ENCODE assay signal across 9 cellular contexts in the genomic region with DNA sequence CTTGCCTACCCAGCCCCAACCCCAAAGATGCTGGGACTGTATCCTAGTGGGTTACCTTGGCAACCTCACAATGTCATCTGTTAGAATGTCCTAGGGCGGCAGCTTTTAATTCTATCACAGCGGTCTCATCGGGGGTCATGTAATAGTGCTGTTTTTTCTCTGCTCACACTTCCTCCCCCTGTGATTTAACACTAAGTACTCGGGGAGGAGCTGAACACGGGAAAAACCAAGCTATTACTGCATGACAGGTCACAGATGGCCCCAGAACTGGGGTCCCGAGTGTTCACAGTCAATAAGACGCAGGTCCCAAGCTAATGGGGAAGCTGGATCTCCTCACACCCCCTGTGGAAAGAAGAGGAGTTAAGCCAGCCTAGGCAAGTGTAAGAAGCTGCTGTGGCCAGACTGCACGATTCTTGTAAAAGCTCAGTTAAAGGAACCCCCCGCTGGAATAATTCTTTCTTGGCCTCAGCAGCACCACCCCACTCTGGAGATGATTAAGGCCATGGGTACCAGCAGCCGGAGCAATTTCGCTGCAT. TPM values are rescaled to one million over a fixed set of nuclear protein-coding genes. Genes with fewer than 3 reads are reported as not detected.
DNase-seq lines count a peak whose midpoint lies in the region; ATAC-seq and TF ChIP-seq lines count a peak whose summit lies in the region.
"Had no signal": no experiment of that assay in that cellular context is flagged by ENCODE, and none has a peak within 500 bp of the region (broad histone marks: within the 10 kb centered on the region; RNA-seq: fewer than 3 reads in every experiment).

No MANE protein-coding gene starts in this region.

- DNase-seq in T-helper 1 cell (no peak), GM19238 (ENCODE audit: insufficient read length, low spot score) (peak; percentile 23), neural progenitor cell (ENCODE audit: low spot score) (no peak), GM23248 (no peak), cortex of kidney (lab: John Stamatoyannopoulos, UW) (no peak)
- no peak for DNase-seq in activated T-helper 1 cell treated with anti-CD3 and anti-CD28 coated beads, Interleukin-12 subunit alpha, Interleukin-12 subunit beta, Interleukin-2, Interleukin-4 antibody, amounts not matched to agents 30 ng/mL and 10 ng/mL and 1 ng/mL, durations not matched to agents 14 hours and 24 hours and 36 hours (ENCODE audit: low spot score)
- DNase-seq: activated CD4-positive, alpha-beta T cell treated with anti-CD3 and anti-CD28 coated beads for 1 hour had no signal

- no peaks in the 10 kb centered on the region for H3K9me2 ChIP-seq in GM23248 (ENCODE audit: insufficient read depth)

- peaks cover 10% of the 10 kb centered on the region for H3K9me3 Mint-ChIP-seq in T-helper 1 cell treated with Interleukin-12 subunit alpha and Interleukin-12 subunit beta and Interleukin-4 antibody, amounts not matched to agents 30 μg/mL and 1 μg/mL, for 36 hours
- H3K9me3 Mint-ChIP-seq in activated T-helper 1 cell treated with anti-CD3 and anti-CD28 coated beads, Interleukin-12 subunit alpha, Interleukin-12 subunit beta, Interleukin-2, Interleukin-4 antibody, amounts not matched to agents 30 ng/mL and 10 ng/mL and 1 ng/mL, durations not matched to agents 14 hours and 24 hours and 36 hours, result peaks cover 13% of the 10 kb centered on the region
- no peaks in the 10 kb centered on the region for H3K9me3 Mint-ChIP-seq in neural progenitor cell

- H3K27me3 Mint-ChIP-seq in T-helper 1 cell treated with Interleukin-12 subunit alpha and Interleukin-12 subunit beta and Interleukin-4 antibody, amounts not matched to agents 30 μg/mL and 1 μg/mL, for 36 hours (ENCODE audit: low read depth), result no peaks in the 10 kb centered on the region
- H3K27me3 Mint-ChIP-seq in activated T-helper 1 cell treated with anti-CD3 and anti-CD28 coated beads, Interleukin-12 subunit alpha, Interleukin-12 subunit beta, Interleukin-2, Interleukin-4 antibody, amounts not matched to agents 30 ng/mL and 10 ng/mL and 1 ng/mL, durations not matched to agents 14 hours and 24 hours and 36 hours (ENCODE audit: insufficient read depth), result no peaks in the 10 kb centered on the region
- peaks cover 30% of the 10 kb centered on the region for H3K27me3 Mint-ChIP-seq in neural progenitor cell (ENCODE audit: insufficient read depth, low read depth)

- no peak overlapping the region for H3K9ac ChIP-seq in neural progenitor cell
- H3K9ac ChIP-seq in GM23248, result no peak overlapping the region

- H3K4me1 ChIP-seq in neural progenitor cell, result peaks cover 16% of the 10 kb centered on the region
- H3K4me1 ChIP-seq in GM23248 (ENCODE audit: insufficient read depth), result peaks cover 13% of the 10 kb centered on the region

- H4K20me1 ChIP-seq in neural progenitor cell (ENCODE audit: low read depth), result no peaks in the 10 kb centered on the region
- H4K20me1 ChIP-seq in GM23248 (ENCODE audit: insufficient read depth), result no peaks in the 10 kb centered on the region; the same call in 1 of the 2 replicates

- H3K36me3 ChIP-seq in neural progenitor cell, result no peaks in the 10 kb centered on the region
- no peaks in the 10 kb centered on the region for H3K36me3 ChIP-seq in GM23248 (ENCODE audit: low read depth)

- peaks cover 10% of the 10 kb centered on the region for H3K36me3 Mint-ChIP-seq in T-helper 1 cell treated with Interleukin-12 subunit alpha and Interleukin-12 subunit beta and Interleukin-4 antibody, amounts not matched to agents 30 μg/mL and 1 μg/mL, for 36 hours (ENCODE audit: low read depth)
- peaks cover 4% of the 10 kb centered on the region for H3K36me3 Mint-ChIP-seq in activated T-helper 1 cell treated with anti-CD3 and anti-CD28 coated beads, Interleukin-12 subunit alpha, Interleukin-12 subunit beta, Interleukin-2, Interleukin-4 antibody, amounts not matched to agents 30 ng/mL and 10 ng/mL and 1 ng/mL, durations not matched to agents 14 hours and 24 hours and 36 hours (ENCODE audit: low read depth)
- no peaks in the 10 kb centered on the region for H3K36me3 Mint-ChIP-seq in neural progenitor cell

- no peaks in the 10 kb centered on the region for H3K79me2 ChIP-seq in neural progenitor cell (ENCODE audit: low read depth)
- peaks cover 12% of the 10 kb centered on the region for H3K79me2 ChIP-seq in GM23248 (ENCODE audit: insufficient read depth)

- H3K27ac ChIP-seq in neural progenitor cell, result no peak overlapping the region
- no peak overlapping the region for H3K27ac ChIP-seq in GM23248

- intact Hi-C loops in activated T-helper 1 cell treated with anti-CD3 and anti-CD28 coated beads, Interleukin-12 subunit alpha, Interleukin-12 subunit beta, Interleukin-2, Interleukin-4 antibody, amounts not matched to agents 30 ng/mL and 10 ng/mL and 1 ng/mL, durations not matched to agents 14 hours and 24 hours and 36 hours (cut with micrococcal nuclease), result loop anchor here (10.0 kb wide), 4 partner anchors 911 to 1909 kb away; a partner anchor contains a TSS

- peak overlapping the region; percentile 69 for H3K4me3 Mint-ChIP-seq in T-helper 1 cell treated with Interleukin-12 subunit alpha and Interleukin-12 subunit beta and Interleukin-4 antibody, amounts not matched to agents 30 μg/mL and 1 μg/mL, for 36 hours
- H3K4me3 Mint-ChIP-seq in activated T-helper 1 cell treated with anti-CD3 and anti-CD28 coated beads, Interleukin-12 subunit alpha, Interleukin-12 subunit beta, Interleukin-2, Interleukin-4 antibody, amounts not matched to agents 30 ng/mL and 10 ng/mL and 1 ng/mL, durations not matched to agents 14 hours and 24 hours and 36 hours, result peak overlapping the region; percentile 97
- peak overlapping the region; percentile 47 for H3K4me3 Mint-ChIP-seq in neural progenitor cell

- TF ChIP-seq CTCF in neural progenitor cell (IDR thresholded peaks at IDR 0.05), result no peak

- ATAC-seq in HG03571 (IDR thresholded peaks at IDR 0.05; ENCODE audit: unreplicated experiment), result no peak

- H3K27me3 ChIP-seq in neural progenitor cell, result peaks cover 47% of the 10 kb centered on the region
- H3K27me3 ChIP-seq in GM23248 (replicated peaks; ENCODE audit: insufficient read depth), result peaks cover 8% of the 10 kb centered on the region; the same call in 1 of the 2 replicates

- WGBS in GM23248 (ENCODE audit: low coverage in 1 of 2, low lambda C conversion rate in 2 of 2, missing lambda C conversion rate in 2 of 2), 2 experiments, result 79 to 85% methylated on average over 11 of the region's 11 CpGs

- no peak overlapping the region for H3K4me2 ChIP-seq in neural progenitor cell
- no peak overlapping the region for H3K4me2 ChIP-seq in GM23248 (ENCODE audit: unreplicated experiment)

- no peak overlapping the region for H3K4me3 ChIP-seq in neural progenitor cell
- no peak overlapping the region for H3K4me3 ChIP-seq in GM23248

- in situ Hi-C loops in GM23248 (cut with MboI), result loop anchor here (10.0 kb wide), 1 partner anchor 211 kb away; no protein-coding TSS in a partner anchor

- H3K9me3 ChIP-seq in neural progenitor cell (ENCODE audit: low read depth) (no peaks in the 10 kb centered on the region), GM23248 (ENCODE audit: low read depth) (no peaks in the 10 kb centered on the region)

- peaks cover 64% of the 10 kb centered on the region for H3K4me1 Mint-ChIP-seq in T-helper 1 cell treated with Interleukin-12 subunit alpha and Interleukin-12 subunit beta and Interleukin-4 antibody, amounts not matched to agents 30 μg/mL and 1 μg/mL, for 36 hours (ENCODE audit: low read depth)
- H3K4me1 Mint-ChIP-seq in activated T-helper 1 cell treated with anti-CD3 and anti-CD28 coated beads, Interleukin-12 subunit alpha, Interleukin-12 subunit beta, Interleukin-2, Interleukin-4 antibody, amounts not matched to agents 30 ng/mL and 10 ng/mL and 1 ng/mL, durations not matched to agents 14 hours and 24 hours and 36 hours (ENCODE audit: low read depth), result peaks cover 75% of the 10 kb centered on the region
- peaks cover 47% of the 10 kb centered on the region for H3K4me1 Mint-ChIP-seq in neural progenitor cell

- peaks cover 9% of the 10 kb centered on the region for H3F3A ChIP-seq in neural progenitor cell (ENCODE audit: low read depth)
- H3F3A ChIP-seq in GM23248 (ENCODE audit: insufficient read depth), result peaks cover 15% of the 10 kb centered on the region

- H3K27ac Mint-ChIP-seq in T-helper 1 cell treated with Interleukin-12 subunit alpha and Interleukin-12 subunit beta and Interleukin-4 antibody, amounts not matched to agents 30 μg/mL and 1 μg/mL, for 36 hours, result peak overlapping the region; percentile 18
- H3K27ac Mint-ChIP-seq in activated T-helper 1 cell treated with anti-CD3 and anti-CD28 coated beads, Interleukin-12 subunit alpha, Interleukin-12 subunit beta, Interleukin-2, Interleukin-4 antibody, amounts not matched to agents 30 ng/mL and 10 ng/mL and 1 ng/mL, durations not matched to agents 14 hours and 24 hours and 36 hours, result peak overlapping the region; percentile 27
- H3K27ac Mint-ChIP-seq in neural progenitor cell, result peak overlapping the region; percentile 69

- H2AFZ ChIP-seq in neural progenitor cell (replicated peaks) (no peak overlapping the region), GM23248 (no peak overlapping the region)

RNA-seq across cellular contexts. Expression of a gene that starts 2.5 kb away (rescaled TPM):
- total RNA-seq in activated T-helper 1 cell treated with anti-CD3 and anti-CD28 coated beads, Interleukin-12 subunit alpha, Interleukin-12 subunit beta, Interleukin-2, Interleukin-4 antibody, amounts not matched to agents 30 ng/mL and 10 ng/mL and 1 ng/mL, durations not matched to agents 14 hours and 24 hours and 36 hours, result 97.6 and 97.8 TPM in 2 replicates
- 0.37 and 0.92 TPM in 2 replicates for total RNA-seq in neural progenitor cell (ENCODE audit: low replicate concordance)
- total RNA-seq in GM23248 (2014; rRNA removed; shearing (Covaris generic)), result 62.3 and 77.7 TPM in 2 replicates
- 42.9 and 43.1 TPM in 2 replicates for polyA plus RNA-seq in GM23248 (2016; fragmentation: Nextera tagmentation; extraction: Ambion mirVana)

Comparison
In these comparisons a context has a peak if more than half of its experiments do, and no peak if none do; other contexts are left out.
1. H3K27ac Mint-ChIP-seq: peak in every context shown above with its lines; median percentile 69 in neural progenitor cell; 27 in activated T-helper 1 cell treated with anti-CD3 and anti-CD28 coated beads, Interleukin-12 subunit alpha, Interleukin-12 subunit beta, Interleukin-2, Interleukin-4 antibody, amounts not matched to agents 30 ng/mL and 10 ng/mL and 1 ng/mL, durations not matched to agents 14 hours and 24 hours and 36 hours; 18 in T-helper 1 cell treated with Interleukin-12 subunit alpha and Interleukin-12 subunit beta and Interleukin-4 antibody, amounts not matched to agents 30 μg/mL and 1 μg/mL, for 36 hours.
2. H3K4me3 Mint-ChIP-seq: peak in every context shown above with its lines; median percentile 97 in activated T-helper 1 cell treated with anti-CD3 and anti-CD28 coated beads, Interleukin-12 subunit alpha, Interleukin-12 subunit beta, Interleukin-2, Interleukin-4 antibody, amounts not matched to agents 30 ng/mL and 10 ng/mL and 1 ng/mL, durations not matched to agents 14 hours and 24 hours and 36 hours; 69 in T-helper 1 cell treated with Interleukin-12 subunit alpha and Interleukin-12 subunit beta and Interleukin-4 antibody, amounts not matched to agents 30 μg/mL and 1 μg/mL, for 36 hours; 47 in neural progenitor cell.
3. RNA of a gene that starts 2.5 kb away (total RNA-seq): 97.6 to 97.8 TPM in activated T-helper 1 cell treated with anti-CD3 and anti-CD28 coated beads, Interleukin-12 subunit alpha, Interleukin-12 subunit beta, Interleukin-2, Interleukin-4 antibody, amounts not matched to agents 30 ng/mL and 10 ng/mL and 1 ng/mL, durations not matched to agents 14 hours and 24 hours and 36 hours and 62.3 to 77.7 TPM in GM23248; 0.37 to 0.92 TPM in neural progenitor cell; every median in the first group is over 10 times any median in the second.